In genomic region chr5:110751902-110752762, GRCh38 we compare ENCODE assay signal across 8 cellular contexts. TPM values are rescaled to one million over a fixed set of nuclear protein-coding genes. Genes with fewer than 3 reads are reported as not detected.
DNase-seq lines count a peak whose midpoint lies in the region; ATAC-seq and TF ChIP-seq lines count a peak whose summit lies in the region.

No MANE protein-coding gene starts in this region.

- no peak for TF ChIP-seq POLR2A in prostate gland (IDR thresholded peaks at IDR 0.05)

- no peaks in the 10 kb centered on the region for H4K20me1 ChIP-seq in GM23338 (replicated peaks; ENCODE audit: insufficient read depth)
- no peaks in the 10 kb centered on the region for H4K20me1 ChIP-seq in Loucy (ENCODE audit: insufficient read depth, low read length, poor library complexity, severe bottlenecking)

- peak; percentile 97 for ATAC-seq in GM18861 (IDR thresholded peaks at IDR 0.05; ENCODE audit: unreplicated experiment)
- peak; percentile 48; the same call in 2 of the 3 replicates for ATAC-seq in GM23338

- H3K36me3 ChIP-seq in GM23338 (ENCODE audit: insufficient read depth) (peaks cover 6% of the 10 kb centered on the region; the same call in 1 of the 2 replicates), Loucy (ENCODE audit: insufficient read depth, low read length) (peaks cover 4% of the 10 kb centered on the region; the same call in 1 of the 2 replicates), prostate gland (no peaks in the 10 kb centered on the region)

- no peak overlapping the region for H2AFZ ChIP-seq in GM23338
- no peak overlapping the region for H2AFZ ChIP-seq in Loucy (ENCODE audit: low read length)

- no peak for TF ChIP-seq CTCF in GM23338 (conservative IDR thresholded peaks at IDR 0.05; ENCODE audit: low read depth in 2 of 2)
- TF ChIP-seq CTCF in Loucy (conservative IDR thresholded peaks at IDR 0.05; ENCODE audit: low read length), result no peak
- no peak for TF ChIP-seq CTCF in prostate gland (IDR thresholded peaks at IDR 0.05)
- no peak for TF ChIP-seq CTCF in dorsolateral prefrontal cortex (IDR thresholded peaks at IDR 0.05 in 54 of 56, conservative IDR thresholded peaks at IDR 0.05 in 2 of 56; ENCODE audit: low read depth in 1 of 56, partially characterized antibody in 56 of 56)

- H3K9me3 ChIP-seq in Loucy (ENCODE audit: insufficient read depth, low read depth, low read length) (no peaks in the 10 kb centered on the region), prostate gland (no peaks in the 10 kb centered on the region)

- no peaks in the 10 kb centered on the region for H3K4me1 ChIP-seq in GM23338 (ENCODE audit: insufficient read depth)
- H3K4me1 ChIP-seq in Loucy (ENCODE audit: insufficient read depth, low read length, poor library complexity, severe bottlenecking), result peaks cover 12% of the 10 kb centered on the region
- H3K4me1 ChIP-seq in prostate gland (replicated peaks), result no peaks in the 10 kb centered on the region

- H3K9me3 Mint-ChIP-seq in GM23338, result no peaks in the 10 kb centered on the region

- no peak overlapping the region for H3K4me2 ChIP-seq in GM23338
- H3K4me2 ChIP-seq in Loucy (ENCODE audit: low read depth, low read length, poor library complexity, severe bottlenecking), result peak overlapping the region; percentile 26

- H3K4me3 ChIP-seq in GM23338 (no peak overlapping the region), Loucy (ENCODE audit: low read length, poor library complexity, severe bottlenecking) (no peak overlapping the region), prostate gland (no peak overlapping the region), dorsolateral prefrontal cortex (no peak overlapping the region)

- peaks cover 3% of the 10 kb centered on the region; the same call in 2 of the 3 replicates for H3K4me1 Mint-ChIP-seq in GM23338

- no peaks in the 10 kb centered on the region for H3K9me2 ChIP-seq in GM23338 (ENCODE audit: insufficient read depth)
- H3K9me2 ChIP-seq in Loucy (replicated peaks; ENCODE audit: low read depth, low read length), result no peaks in the 10 kb centered on the region

- no peaks in the 10 kb centered on the region for H3K27me3 Mint-ChIP-seq in GM23338 (ENCODE audit: insufficient read depth, low read depth, poor library complexity)

- H3K79me2 ChIP-seq in GM23338 (replicated peaks; ENCODE audit: insufficient read depth), result no peaks in the 10 kb centered on the region
- no peaks in the 10 kb centered on the region for H3K79me2 ChIP-seq in Loucy (ENCODE audit: insufficient read depth, low read length)

- no peak overlapping the region for H3K4me3 Mint-ChIP-seq in GM23338

- H3F3A ChIP-seq in GM23338 (replicated peaks; ENCODE audit: low read depth) (no peaks in the 10 kb centered on the region), Loucy (ENCODE audit: low read depth) (no peaks in the 10 kb centered on the region)

- H3K27me3 ChIP-seq in GM23338 (ENCODE audit: insufficient read depth) (no peaks in the 10 kb centered on the region), Loucy (ENCODE audit: insufficient read depth, low read length, poor library complexity, severe bottlenecking) (no peaks in the 10 kb centered on the region), prostate gland (replicated peaks; ENCODE audit: insufficient read depth) (no peaks in the 10 kb centered on the region), dorsolateral prefrontal cortex (no peaks in the 10 kb centered on the region)

- H3K27ac ChIP-seq in GM23338 (ENCODE audit: low read depth), result no peak overlapping the region
- H3K27ac ChIP-seq in prostate gland, result no peak overlapping the region
- H3K27ac ChIP-seq in dorsolateral prefrontal cortex, result peak overlapping the region in 6 of 59 donors; percentile 5 to 31 (median 13)

- peak overlapping the region; percentile 39 for H3K27ac Mint-ChIP-seq in GM23338

- WGBS in prostate gland, result 77% methylated on average over 8 of the region's 8 CpGs

- H3K9ac ChIP-seq in Loucy (ENCODE audit: low read depth, low read length, poor library complexity, severe bottlenecking), result no peak overlapping the region

- intact Hi-C loops in prostate gland (cut with DNase I) (loop anchor here (10.0 kb wide), 1 partner anchor 323 kb away; the partner anchor contains the start of gene TSLP), dorsolateral prefrontal cortex (cut with DNase I) (no loop called here)

- peak; percentile 8 for DNase-seq in GM23338 (ENCODE audit: low spot score)
- DNase-seq in iris pigment epithelial cell (ENCODE audit: low read depth), result peak; percentile 79
- DNase-seq in prostate gland (ENCODE audit: low spot score), result no peak
- DNase-seq in dorsolateral prefrontal cortex, result no peak
- no peak for DNase-seq in NCI-H1417 (lab: John Stamatoyannopoulos, UW)
- no peak for DNase-seq in cortex of kidney (lab: John Stamatoyannopoulos, UW)

- no peaks in the 10 kb centered on the region; the same call in 1 of the 3 replicates for H3K36me3 Mint-ChIP-seq in GM23338 (ENCODE audit: low read depth)

TF ChIP-seq in GM23338, 12 proteins besides CTCF, POLR2A, EP300 and RAD21 (continues in another document):
- TF ChIP-seq ZNF331 (CRISPR knock-in tag; IDR thresholded peaks at IDR 0.05; ENCODE audit: low read depth), result no peak
- no peak for TF ChIP-seq EZH2phosphoT487 (IDR thresholded peaks at IDR 0.05; ENCODE audit: unreplicated experiment)
- no peak for TF ChIP-seq NANOG (IDR thresholded peaks at IDR 0.05; ENCODE audit: borderline replicate concordance)
- TF ChIP-seq CREB1 (CRISPR knock-in tag; IDR thresholded peaks at IDR 0.05; ENCODE audit: low read depth), result no peak
- TF ChIP-seq POLR2AphosphoS5 (IDR thresholded peaks at IDR 0.05; ENCODE audit: low read depth), result no peak
- TF ChIP-seq ZNF462 (CRISPR knock-in tag; IDR thresholded peaks at IDR 0.05), result no peak

RNA-seq across cellular contexts. Expression of gene SLC25A46, which starts 13.3 kb away (rescaled TPM):
- 30.3 and 33.1 TPM in 2 replicates for total RNA-seq in GM23338 (2014; rRNA removed; shearing (Covaris generic))
- polyA plus RNA-seq in GM23338 (2016; fragmentation: Nextera tagmentation; extraction: Ambion mirVana), result 12.5 and 14.1 TPM in 2 replicates
- total RNA-seq in prostate gland (10 to 100 TPM; 35.6 to 44.7 TPM), dorsolateral prefrontal cortex (10 to 100 TPM; 35.6 to 89.0 (median 71.8) TPM)

RNA-seq across cellular contexts. Expression of gene TMEM232, which starts 25.7 kb away (rescaled TPM):
- total RNA-seq in GM23338 (2014; rRNA removed; shearing (Covaris generic)), result 1.3 and 4.4 TPM in 2 replicates
- polyA plus RNA-seq in GM23338 (2016; fragmentation: Nextera tagmentation; extraction: Ambion mirVana), result 1.8 and 1.9 TPM in 2 replicates
- total RNA-seq in prostate gland (10 to 100 TPM in 1 of 2 donors, 1 to 10 TPM in 1; 5.1 to 11.3 TPM), dorsolateral prefrontal cortex (10 to 100 TPM; 14.6 to 36.6 (median 25.0) TPM)

Comparison
In these comparisons a context has a peak if more than half of its experiments do, and no peak if none do; other contexts are left out.
1. DNase-seq: peak in GM23338 (single experiment) and iris pigment epithelial cell (single experiment); none in prostate gland (single experiment), dorsolateral prefrontal cortex (0 of 10), NCI-H1417 (0 of 3) and cortex of kidney (single experiment).